26 cellular contexts compared by ENCODE assay signal in the genomic region with DNA sequence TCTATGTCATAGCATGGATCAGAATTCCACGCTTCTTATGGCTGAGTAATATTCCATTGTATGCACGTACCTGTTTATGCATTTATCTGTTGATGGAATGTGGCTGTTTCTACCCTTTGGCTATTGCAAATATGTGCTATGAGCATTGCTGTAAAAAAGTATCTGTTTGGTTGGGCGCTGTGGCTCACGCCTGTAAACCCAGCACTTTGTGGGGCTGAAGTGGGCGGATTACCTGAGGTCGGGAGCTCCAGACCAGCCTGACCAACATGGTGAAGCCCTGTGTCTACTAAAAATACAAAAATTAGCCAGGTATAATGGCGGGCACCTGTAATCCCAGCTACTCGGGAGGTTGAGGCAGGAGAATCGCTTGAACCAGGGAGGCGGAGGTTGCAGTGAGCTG.
"Had no signal": no experiment of that assay in that cellular context is flagged by ENCODE, and none has a peak within 500 bp of the region (broad histone marks: within the 10 kb centered on the region; RNA-seq: fewer than 3 reads in every experiment).

No MANE protein-coding gene starts in this region.

- H3K9me3 Mint-ChIP-seq: activated CD4-positive, alpha-beta memory T cell treated with anti-CD3 and anti-CD28 coated beads for 36 hours; natural killer cell treated with Interleukin-12 subunit alpha and Interleukin-12 subunit beta and Interleukin-15 and Interleukin-18, amount 100 ng/mL, for 72 hours had no signal

- DNase-seq: activated CD4-positive, alpha-beta memory T cell treated with anti-CD3 and anti-CD28 coated beads for 36 hours; activated CD4-positive, alpha-beta T cell treated with anti-CD3 and anti-CD28 coated beads for 48 hours; activated CD8-positive, alpha-beta memory T cell treated with anti-CD3 and anti-CD28 coated beads, Interleukin-2, amount 10 ng/mL, durations not matched to agents 7 days and 5 days; activated effector memory CD4-positive, alpha-beta T cell treated with Interleukin-2 at 50 U/mL for 16 hours; activated naive CD4-positive, alpha-beta T cell treated with anti-CD3 and anti-CD28 coated beads, Interleukin-2, amount 50 U/mL, for 16 hours; adrenal gland; aorta; body of pancreas; dorsolateral prefrontal cortex; effector memory CD4-positive, alpha-beta T cell; left ventricle myocardium inferior; mucosa of descending colon; stimulated activated CD4-positive, alpha-beta T cell treated with anti-CD3 and anti-CD28 coated beads, Interleukin-1b, Interleukin-23, amount 100 ng/mL, for 48 hours; stimulated activated CD8-positive, alpha-beta memory T cell treated with anti-CD3 and anti-CD28 coated beads, Interleukin-4, amount 100 ng/mL, for 48 hours; stimulated activated naive CD4-positive, alpha-beta T cell; T-helper 1 cell; T-helper 9 cell; uterus had no signal

- H3K4me2 ChIP-seq: smooth muscle cell had no signal

- H3K27me3 ChIP-seq: adrenal gland, body of pancreas, cardiac muscle cell, right atrium auricular region, uterus had no signal

- ATAC-seq: activated CD8-positive, alpha-beta memory T cell treated with anti-CD3 and anti-CD28 coated beads, Interleukin-2, amount 10 ng/mL, durations not matched to agents 7 days and 5 days; body of pancreas; mucosa of descending colon; natural killer cell treated with Interleukin-12 subunit alpha and Interleukin-12 subunit beta and Interleukin-15 and Interleukin-18, amount 100 ng/mL, for 72 hours had no signal

- H3K36me3 Mint-ChIP-seq: activated CD4-positive, alpha-beta memory T cell treated with anti-CD3 and anti-CD28 coated beads for 36 hours; natural killer cell treated with Interleukin-12 subunit alpha and Interleukin-12 subunit beta and Interleukin-15 and Interleukin-18, amount 100 ng/mL, for 72 hours; type B pancreatic cell had no signal

- H3K9me3 ChIP-seq: adrenal gland, body of pancreas, mucosa of descending colon, thoracic aorta, uterus had no signal

- H3K27me3 Mint-ChIP-seq: activated CD4-positive, alpha-beta memory T cell treated with anti-CD3 and anti-CD28 coated beads for 36 hours; activated CD8-positive, alpha-beta memory T cell treated with anti-CD3 and anti-CD28 coated beads, Interleukin-2, amount 10 ng/mL, durations not matched to agents 7 days and 5 days; natural killer cell treated with Interleukin-12 subunit alpha and Interleukin-12 subunit beta and Interleukin-15 and Interleukin-18, amount 100 ng/mL, for 72 hours; type B pancreatic cell had no signal

- H3K27ac ChIP-seq: adrenal gland, body of pancreas, cardiac muscle cell, coronary artery, dorsolateral prefrontal cortex, left ventricle myocardium inferior, right atrium auricular region, thoracic aorta, uterus, VCaP had no signal

- H3K4me3 Mint-ChIP-seq: activated CD4-positive, alpha-beta memory T cell treated with anti-CD3 and anti-CD28 coated beads for 36 hours; activated CD8-positive, alpha-beta memory T cell treated with anti-CD3 and anti-CD28 coated beads, Interleukin-2, amount 10 ng/mL, durations not matched to agents 7 days and 5 days; natural killer cell treated with Interleukin-12 subunit alpha and Interleukin-12 subunit beta and Interleukin-15 and Interleukin-18, amount 100 ng/mL, for 72 hours; type B pancreatic cell had no signal

- H3K27ac Mint-ChIP-seq: activated CD4-positive, alpha-beta memory T cell treated with anti-CD3 and anti-CD28 coated beads for 36 hours; activated CD8-positive, alpha-beta memory T cell treated with anti-CD3 and anti-CD28 coated beads, Interleukin-2, amount 10 ng/mL, durations not matched to agents 7 days and 5 days; natural killer cell treated with Interleukin-12 subunit alpha and Interleukin-12 subunit beta and Interleukin-15 and Interleukin-18, amount 100 ng/mL, for 72 hours; type B pancreatic cell had no signal

- H3K4me1 ChIP-seq: adrenal gland, body of pancreas, left ventricle myocardium inferior, right atrium auricular region, uterus had no signal
